ENCODE assay signal across 8 cellular contexts in genomic region chrX:38803609-38804480, GRCh38. TPM values are rescaled to one million over a fixed set of nuclear protein-coding genes. Genes with fewer than 3 reads are reported as not detected.
DNase-seq lines count a peak whose midpoint lies in the region; ATAC-seq and TF ChIP-seq lines count a peak whose summit lies in the region.

No MANE protein-coding gene starts in this region.

- CTCF ChIA-PET in CD8-positive, alpha-beta T cell (lab: Charles Lee) = interaction anchor here (1.7 to 2.1 kb wide), 2 partner anchors 13 to 180 kb away, joined by 6 to 9 read pairs; no protein-coding TSS in a partner anchor
- CTCF ChIA-PET in activated CD8-positive, alpha-beta T cell treated with anti-CD3 and anti-CD28 coated beads, Interleukin-2, amount 10 ng/mL, durations not matched to agents 7 days and 5 days (lab: Charles Lee) = interaction anchor here (1.0 to 2.5 kb wide), 4 partner anchors 7 to 688 kb away, joined by 3 to 6 read pairs (median 3); no protein-coding TSS in a partner anchor

- intact Hi-C loops in CD8-positive, alpha-beta T cell (cut with DNase I, micrococcal nuclease) = loop anchor here (10.0 kb wide), 3 partner anchors 51 to 1291 kb away; partner anchors contain the start of gene BCOR (in 1 of the 2)

- H3K9me3 ChIP-seq in CD8-positive, alpha-beta T cell (ENCODE audit: low read length) = no peaks in the 10 kb centered on the region
- no peaks in the 10 kb centered on the region for H3K9me3 ChIP-seq in endodermal cell (ENCODE audit: control insufficient read depth, low read length)

- peak overlapping the region; percentile 84 for H3K4me3 ChIP-seq in CD8-positive, alpha-beta T cell (ENCODE audit: low read depth, low read length)
- H3K4me3 ChIP-seq in endodermal cell (ENCODE audit: low read length) (peak overlapping the region; percentile 98), mesendoderm (ENCODE audit: low read length) (peak overlapping the region; percentile 87)

- H2BK15ac ChIP-seq in mesendoderm (replicated peaks; ENCODE audit: low read depth) = no peak overlapping the region

- no peak overlapping the region for H4K5ac ChIP-seq in mesendoderm (ENCODE audit: low read length)

- H3K56ac ChIP-seq in mesendoderm (ENCODE audit: low read length) = peak overlapping the region; percentile 98

- H3K23ac ChIP-seq in mesendoderm (ENCODE audit: low read length) = peak overlapping the region; percentile 24

- peak overlapping the region; percentile 71 for H3K27ac ChIP-seq in CD8-positive, alpha-beta T cell (ENCODE audit: low read depth, low read length)
- peak overlapping the region; percentile 68 for H3K27ac ChIP-seq in endodermal cell (ENCODE audit: low read depth, low read length)
- H3K27ac ChIP-seq in mesendoderm (ENCODE audit: low read depth, low read length) = peak overlapping the region; percentile 85

- H3K18ac ChIP-seq in mesendoderm (ENCODE audit: low read length) = peak overlapping the region; percentile 76

- H3K9ac ChIP-seq in endodermal cell (ENCODE audit: extremely low read depth, low read length, poor library complexity, severe bottlenecking) (peak overlapping the region; percentile 95), mesendoderm (ENCODE audit: low read length) (peak overlapping the region; percentile 99)

- no peaks in the 10 kb centered on the region for H3K27me3 ChIP-seq in CD8-positive, alpha-beta T cell (ENCODE audit: insufficient read depth, low read length)
- no peaks in the 10 kb centered on the region for H3K27me3 ChIP-seq in endodermal cell (ENCODE audit: control insufficient read depth, insufficient read depth, low read length, poor library complexity, severe bottlenecking)
- H3K27me3 ChIP-seq in mesendoderm (ENCODE audit: insufficient read depth, low read length, poor library complexity) = no peaks in the 10 kb centered on the region

- H2BK5ac ChIP-seq in mesendoderm (ENCODE audit: low read length) = peak overlapping the region; percentile 63

- POLR2A ChIA-PET in CD8-positive, alpha-beta T cell (lab: Charles Lee) = no interaction called here
- POLR2A ChIA-PET in activated CD8-positive, alpha-beta T cell treated with anti-CD3 and anti-CD28 coated beads, Interleukin-2, amount 10 ng/mL, durations not matched to agents 7 days and 5 days (lab: Charles Lee) = interaction anchor here (0.6 to 4.4 kb wide), 5 partner anchors 8 to 371 kb away, joined by 3 to 26 read pairs (median 3); no protein-coding TSS in a partner anchor

- no peak overlapping the region for H2AK5ac ChIP-seq in mesendoderm (ENCODE audit: low read length)

- H3K36me3 ChIP-seq in CD8-positive, alpha-beta T cell (ENCODE audit: insufficient read depth, low read length) = no peaks in the 10 kb centered on the region
- H3K36me3 ChIP-seq in endodermal cell (ENCODE audit: control insufficient read depth, insufficient read depth, low read length) = peaks cover 16% of the 10 kb centered on the region
- H3K36me3 ChIP-seq in mesendoderm (ENCODE audit: control insufficient read depth, insufficient read depth, low read length) = no peaks in the 10 kb centered on the region

- no peaks in the 10 kb centered on the region for H3K27me3 Mint-ChIP-seq in CD8-positive, alpha-beta T cell (ENCODE audit: low read depth)
- no peaks in the 10 kb centered on the region for H3K27me3 Mint-ChIP-seq in activated CD8-positive, alpha-beta T cell treated with anti-CD3 and anti-CD28 coated beads, Interleukin-2, amount 10 ng/mL, durations not matched to agents 7 days and 5 days (ENCODE audit: low read depth)
- H3K27me3 Mint-ChIP-seq in endodermal cell (ENCODE audit: insufficient read depth) = no peaks in the 10 kb centered on the region

- WGBS in endodermal cell (ENCODE audit: insufficient coverage in 1 of 2, insufficient read length in 1 of 2), 2 experiments = 0% methylated on average over 67 of the region's 67 CpGs; no CpG with 5 or more reads in 1 of the 2 experiments
- no CpG with 5 or more reads among the region's 67 CpGs for WGBS in mesendoderm (ENCODE audit: extremely low coverage, insufficient coverage, low lambda C conversion rate)

- no peak overlapping the region for H3K4me2 ChIP-seq in mesendoderm (ENCODE audit: low read length)

- ATAC-seq in CD8-positive, alpha-beta T cell = peak; percentile 36
- ATAC-seq in GM19438 (IDR thresholded peaks at IDR 0.05; ENCODE audit: low read depth, unreplicated experiment) (peak; percentile 49), HG03521 (IDR thresholded peaks at IDR 0.05; ENCODE audit: unreplicated experiment) (peak; percentile 56)
- ATAC-seq in activated CD8-positive, alpha-beta T cell treated with anti-CD3 and anti-CD28 coated beads, Interleukin-2, amount 10 ng/mL, durations not matched to agents 7 days and 5 days = peak; percentile 71

- H3K79me2 ChIP-seq in mesendoderm (ENCODE audit: control insufficient read depth, insufficient read depth, low read length) = peaks cover 28% of the 10 kb centered on the region

- H3K79me1 ChIP-seq in mesendoderm (ENCODE audit: low read length) = no peaks in the 10 kb centered on the region

- H3K4ac ChIP-seq in mesendoderm (ENCODE audit: low read depth, low read length) = peak overlapping the region; percentile 45

- peak overlapping the region; percentile 98 for H3K27ac Mint-ChIP-seq in CD8-positive, alpha-beta T cell
- peak overlapping the region; percentile 97 for H3K27ac Mint-ChIP-seq in activated CD8-positive, alpha-beta T cell treated with anti-CD3 and anti-CD28 coated beads, Interleukin-2, amount 10 ng/mL, durations not matched to agents 7 days and 5 days
- peak overlapping the region; percentile 98 for H3K27ac Mint-ChIP-seq in endodermal cell

- H3K9me3 Mint-ChIP-seq in CD8-positive, alpha-beta T cell = no peaks in the 10 kb centered on the region
- H3K9me3 Mint-ChIP-seq in activated CD8-positive, alpha-beta T cell treated with anti-CD3 and anti-CD28 coated beads, Interleukin-2, amount 10 ng/mL, durations not matched to agents 7 days and 5 days (ENCODE audit: insufficient read depth) = no peaks in the 10 kb centered on the region
- peaks cover 47% of the 10 kb centered on the region for H3K9me3 Mint-ChIP-seq in endodermal cell

- peaks cover 7% of the 10 kb centered on the region for H3K4me1 ChIP-seq in CD8-positive, alpha-beta T cell (ENCODE audit: insufficient read depth, low read length)
- no peaks in the 10 kb centered on the region for H3K4me1 ChIP-seq in endodermal cell (ENCODE audit: control insufficient read depth, insufficient read depth, low read length)
- H3K4me1 ChIP-seq in mesendoderm (ENCODE audit: control insufficient read depth, low read depth, low read length) = no peaks in the 10 kb centered on the region

- H3K4me3 Mint-ChIP-seq in CD8-positive, alpha-beta T cell = peak overlapping the region; percentile 95
- peak overlapping the region; percentile 94 for H3K4me3 Mint-ChIP-seq in activated CD8-positive, alpha-beta T cell treated with anti-CD3 and anti-CD28 coated beads, Interleukin-2, amount 10 ng/mL, durations not matched to agents 7 days and 5 days
- peak overlapping the region; percentile 90 for H3K4me3 Mint-ChIP-seq in endodermal cell

- H2BK120ac ChIP-seq in mesendoderm (ENCODE audit: low read depth, low read length) = no peak overlapping the region

- peaks cover 26% of the 10 kb centered on the region for H3K36me3 Mint-ChIP-seq in CD8-positive, alpha-beta T cell
- peaks cover 43% of the 10 kb centered on the region for H3K36me3 Mint-ChIP-seq in activated CD8-positive, alpha-beta T cell treated with anti-CD3 and anti-CD28 coated beads, Interleukin-2, amount 10 ng/mL, durations not matched to agents 7 days and 5 days (ENCODE audit: low read depth)
- H3K36me3 Mint-ChIP-seq in endodermal cell (ENCODE audit: low read depth) = peaks cover 25% of the 10 kb centered on the region

- peaks cover 33% of the 10 kb centered on the region for H3K4me1 Mint-ChIP-seq in CD8-positive, alpha-beta T cell (ENCODE audit: low read depth)
- H3K4me1 Mint-ChIP-seq in activated CD8-positive, alpha-beta T cell treated with anti-CD3 and anti-CD28 coated beads, Interleukin-2, amount 10 ng/mL, durations not matched to agents 7 days and 5 days (ENCODE audit: low read depth) = peaks cover 21% of the 10 kb centered on the region
- H3K4me1 Mint-ChIP-seq in endodermal cell = peaks cover 5% of the 10 kb centered on the region

- no peak overlapping the region for H4K8ac ChIP-seq in mesendoderm (ENCODE audit: low read depth, low read length)

- TF ChIP-seq CTCF in CD8-positive, alpha-beta T cell (IDR thresholded peaks at IDR 0.05) = no peak
- no peak for TF ChIP-seq CTCF in endodermal cell (conservative IDR thresholded peaks at IDR 0.05)

- DNase-seq in CD8-positive, alpha-beta T cell = peak in 6 of 7 experiments; percentile 29 to 77 (median 47)
- DNase-seq in NCI-H82 (lab: John Stamatoyannopoulos, UW) = peak; percentile 94
- peak; percentile 82 for DNase-seq in activated CD8-positive, alpha-beta T cell treated with anti-CD3 and anti-CD28 coated beads, Interleukin-2, amount 10 ng/mL, durations not matched to agents 7 days and 5 days
- peak; percentile 96 for DNase-seq in endodermal cell
- DNase-seq in mesendoderm = peak; percentile 97
- peak; percentile 61 to 65 for DNase-seq in stimulated activated CD8-positive, alpha-beta memory T cell treated with anti-CD3 and anti-CD28 coated beads, Interleukin-2, amount 100 ng/mL, for 48 hours (ENCODE audit: low read depth in 2 of 2)

RNA-seq across cellular contexts. Expression of gene MID1IP1, which starts 2.6 kb away (rescaled TPM):
- 10 to 100 TPM; 14.8 to 16.3 TPM for total RNA-seq in CD8-positive, alpha-beta T cell
- 10 to 100 TPM; 63.5 to 67.5 TPM for total RNA-seq in activated CD8-positive, alpha-beta T cell treated with anti-CD3 and anti-CD28 coated beads, Interleukin-2, amount 10 ng/mL, durations not matched to agents 7 days and 5 days
- 100 to 1,000 TPM in 1 of 2 donors, 10 to 100 TPM in 1; 73.2 to 125 TPM for total RNA-seq in endodermal cell
- 60.3 TPM for polyA plus RNA-seq in endodermal cell (2013, experiment 1 of 2)
- 58.0 TPM for polyA plus RNA-seq in endodermal cell (2013, experiment 2 of 2)
- 101 TPM for polyA plus RNA-seq in mesendoderm (2013, experiment 1 of 2)
- polyA plus RNA-seq in mesendoderm (2013, experiment 2 of 2) = 98.0 TPM

Comparison
In these comparisons a context has a peak if more than half of its experiments do, and no peak if none do; other contexts are left out.
1. Peak in every context shown above with its lines: DNase-seq, ATAC-seq, H3K4me3 ChIP-seq and H3K27ac ChIP-seq.
2. DNase-seq: peak in every context shown above with its lines; median percentile 97 in mesendoderm; 96 in endodermal cell; 94 in NCI-H82; 82 in activated CD8-positive, alpha-beta T cell treated with anti-CD3 and anti-CD28 coated beads, Interleukin-2, amount 10 ng/mL, durations not matched to agents 7 days and 5 days; 63 in stimulated activated CD8-positive, alpha-beta memory T cell treated with anti-CD3 and anti-CD28 coated beads, Interleukin-2, amount 100 ng/mL, for 48 hours; 47 in CD8-positive, alpha-beta T cell.